In the genomic region with DNA sequence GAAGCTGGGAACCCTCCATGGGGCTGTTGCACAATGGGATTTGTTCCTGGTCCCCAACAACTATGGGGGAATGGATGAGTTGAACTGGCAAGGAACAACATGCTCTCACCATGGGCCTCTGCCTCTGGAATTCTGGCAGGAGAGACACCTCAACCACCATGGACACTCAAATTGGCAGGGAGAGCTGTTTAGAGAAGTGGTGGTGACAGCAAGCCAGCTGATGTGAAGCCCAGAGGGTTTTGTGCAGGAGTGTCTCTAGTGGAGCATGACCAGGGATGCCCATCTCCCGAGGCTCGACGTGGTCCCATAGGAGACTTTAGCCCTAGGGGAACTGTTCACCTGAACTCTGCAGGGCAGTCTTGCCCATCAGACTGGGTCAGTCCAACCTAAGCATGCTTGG, we compare ENCODE assay signal across 29 cellular contexts.
"Had no signal": no experiment of that assay in that cellular context is flagged by ENCODE, and none has a peak within 500 bp of the region (broad histone marks: within the 10 kb centered on the region; RNA-seq: fewer than 3 reads in every experiment).

No MANE protein-coding gene starts in this region.

- H3K4me3 Mint-ChIP-seq: mesothelial cell of epicardium; naive B cell; natural killer cell; nephron progenitor cell; neural progenitor cell; stimulated activated memory B cell treated with anti-CD40 and anti-IgM and Interleukin-4, amounts not matched to agents 10 μg/mL and 1 μg/mL and 100 μg/mL, for 72 hours; stimulated activated naive CD8-positive, alpha-beta T cell treated with anti-CD3 and anti-CD28 coated beads, Interleukin-15, amount 100 ng/mL, for 72 hours; type B pancreatic cell had no signal

- H3K4me1 ChIP-seq: left lung, right lobe of liver, tibial nerve, uterus had no signal

- H3K27ac Mint-ChIP-seq: mesothelial cell of epicardium; naive B cell; natural killer cell; nephron progenitor cell; neural progenitor cell; progenitor cell of endocrine pancreas; stimulated activated memory B cell treated with anti-CD40 and anti-IgM and Interleukin-4, amounts not matched to agents 10 μg/mL and 1 μg/mL and 100 μg/mL, for 72 hours; stimulated activated naive CD8-positive, alpha-beta T cell treated with anti-CD3 and anti-CD28 coated beads, Interleukin-15, amount 100 ng/mL, for 72 hours; type B pancreatic cell had no signal

- ATAC-seq: left colon; left lung; natural killer cell; stimulated activated naive CD8-positive, alpha-beta T cell treated with anti-CD3 and anti-CD28 coated beads, Interleukin-15, amount 100 ng/mL, for 72 hours had no signal

- H3K27me3 ChIP-seq: left lung, neural progenitor cell, neutrophil, ovary, right atrium auricular region, right lobe of liver, tibial nerve, uterus had no signal

- H3K36me3 ChIP-seq: left lung, neural progenitor cell, neutrophil, ovary, right atrium auricular region, right lobe of liver, tibial nerve, uterus had no signal

- H3K36me3 Mint-ChIP-seq: natural killer cell, neural progenitor cell, type B pancreatic cell had no signal

- DNase-seq: hippocampal formation; kidney glomerular epithelial cell; left colon; mesendoderm; natural killer cell; nephron progenitor cell; occipital lobe; ovary; right lobe of liver; stimulated activated CD4-positive, alpha-beta T cell treated with anti-CD3 and anti-CD28 coated beads, Interleukin-1b, Interleukin-23, amount 100 ng/mL, for 48 hours; stimulated activated CD4-positive, alpha-beta T cell treated with anti-CD3 and anti-CD28 coated beads, Interleukin-2, amount 100 ng/mL, for 48 hours; stimulated activated CD4-positive, alpha-beta T cell treated with anti-CD3 and anti-CD28 coated beads, Interleukin-4, amount 100 ng/mL, for 4 hours; stimulated activated CD8-positive, alpha-beta memory T cell treated with anti-CD3 and anti-CD28 coated beads, Interleukin-4, amount 100 ng/mL, for 48 hours; stimulated activated naive CD4-positive, alpha-beta T cell treated with Interleukin-2 at 50 U/mL for 16 hours; stimulated activated naive CD8-positive, alpha-beta T cell treated with anti-CD3 and anti-CD28 coated beads, Interleukin-15, amount 100 ng/mL, for 72 hours; substantia nigra; uterus had no signal

- H3K4me3 ChIP-seq: left lung, lung, neural progenitor cell, ovary, right atrium auricular region, right lobe of liver, smooth muscle cell, tibial nerve, uterus had no signal

- H3K9me3 Mint-ChIP-seq: stimulated activated memory B cell treated with anti-CD40 and anti-IgM and Interleukin-4, amounts not matched to agents 10 μg/mL and 1 μg/mL and 100 μg/mL, for 72 hours; stimulated activated naive CD8-positive, alpha-beta T cell treated with anti-CD3 and anti-CD28 coated beads, Interleukin-15, amount 100 ng/mL, for 72 hours; type B pancreatic cell had no signal

- H3K4me1 Mint-ChIP-seq: natural killer cell; nephron progenitor cell; stimulated activated naive CD8-positive, alpha-beta T cell treated with anti-CD3 and anti-CD28 coated beads, Interleukin-15, amount 100 ng/mL, for 72 hours had no signal

- H3K27me3 Mint-ChIP-seq: progenitor cell of endocrine pancreas had no signal

- H3K9me3 ChIP-seq: left lung, neutrophil, ovary, right atrium auricular region, right lobe of liver, uterus had no signal

- H3K27ac ChIP-seq: left lung, neural progenitor cell, neutrophil, ovary, right atrium auricular region, right lobe of liver, tibial nerve, uterus had no signal
